In genomic region chr1:11013160-11013531, GRCh38 we compare ENCODE assay signal across 8 cellular contexts. TPM values are rescaled to one million over a fixed set of nuclear protein-coding genes. Genes with fewer than 3 reads are reported as not detected.
DNase-seq lines count a peak whose midpoint lies in the region; ATAC-seq, FAIRE-seq and TF ChIP-seq lines count a peak whose summit lies in the region.

No MANE protein-coding gene starts in this region.

- H3K9me3 ChIP-seq in A549 (no peaks in the 10 kb centered on the region), HAP-1 (no peaks in the 10 kb centered on the region), thymus (ENCODE audit: control insufficient read depth) (no peaks in the 10 kb centered on the region)

- H3K4me1 ChIP-seq in A549, result peaks cover 24% of the 10 kb centered on the region
- H3K4me1 ChIP-seq in HAP-1, result peaks cover 14% of the 10 kb centered on the region
- peaks cover 8% of the 10 kb centered on the region for H3K4me1 ChIP-seq in thymus (ENCODE audit: control insufficient read depth, insufficient read depth, low read length)

- no peaks in the 10 kb centered on the region for H3K27me3 Mint-ChIP-seq in activated naive CD8-positive, alpha-beta T cell treated with anti-CD3 and anti-CD28 coated beads, Interleukin-2, amount 50 U/mL, for 24 hours

- POLR2A ChIA-PET in A549 (lab: Yijun Ruan, JAX), result interaction anchor here (0.6 kb wide), 1 partner anchor 1097 kb away, joined by 6 read pairs; no protein-coding TSS in a partner anchor

- H3K36me3 Mint-ChIP-seq in activated naive CD8-positive, alpha-beta T cell treated with anti-CD3 and anti-CD28 coated beads, Interleukin-2, amount 50 U/mL, for 24 hours (ENCODE audit: low read depth), result peaks cover 37% of the 10 kb centered on the region

- TF ChIP-seq POLR2A in A549 (IDR thresholded peaks at IDR 0.05; ENCODE audit: low read length), result no peak

- 2% methylated on average over 8 of the region's 11 CpGs for WGBS in A549 (ENCODE audit: missing lambda C conversion rate)
- WGBS in thymus, result 5% methylated on average over 11 of the region's 11 CpGs

- no peaks in the 10 kb centered on the region for H3K9me3 Mint-ChIP-seq in activated naive CD8-positive, alpha-beta T cell treated with anti-CD3 and anti-CD28 coated beads, Interleukin-2, amount 50 U/mL, for 24 hours

- H3K27ac ChIP-seq in A549 (peak overlapping the region; percentile 94 to 99), thymus (ENCODE audit: low read depth) (no peak overlapping the region)

- CTCF ChIA-PET in A549 (lab: Yijun Ruan, JAX), result no interaction called here

- H3K36me3 ChIP-seq in HAP-1 (replicated peaks) (peaks cover 57% of the 10 kb centered on the region), thymus (ENCODE audit: control insufficient read depth, insufficient read depth) (peaks cover 27% of the 10 kb centered on the region)

- H3K4me1 Mint-ChIP-seq in activated naive CD8-positive, alpha-beta T cell treated with anti-CD3 and anti-CD28 coated beads, Interleukin-2, amount 50 U/mL, for 24 hours, result peaks cover 32% of the 10 kb centered on the region

- peak overlapping the region; percentile 83 for H3K4me3 ChIP-seq in A549
- peak overlapping the region; percentile 99 for H3K4me3 ChIP-seq in HAP-1
- H3K4me3 ChIP-seq in thymus (ENCODE audit: low read length), result peak overlapping the region; percentile 94

- TF ChIP-seq CTCF in A549 (IDR thresholded peaks at IDR 0.05), result no peak

- in situ Hi-C loops in HAP-1 (cut with MboI; ENCODE audit: low sequenced_read_pairs), result no loop called here

- TF ChIP-seq EP300 in A549 (IDR thresholded peaks at IDR 0.05), result no peak

- peak overlapping the region; percentile 91 for H3K4me3 Mint-ChIP-seq in activated naive CD8-positive, alpha-beta T cell treated with anti-CD3 and anti-CD28 coated beads, Interleukin-2, amount 50 U/mL, for 24 hours

- H3K27me3 ChIP-seq in HAP-1 (ENCODE audit: low read depth), result no peaks in the 10 kb centered on the region
- H3K27me3 ChIP-seq in thymus (ENCODE audit: control insufficient read depth, insufficient read depth), result no peaks in the 10 kb centered on the region

- DNase-seq in A549 (ENCODE audit: low read depth in 1 of 2, low spot score in 1 of 2) (peak in 1 of 2 experiments; percentile 33), HAP-1 (ENCODE audit: low spot score in 2 of 2) (peak in 1 of 2 experiments; percentile 37), left colon (peak in 1 of 2 donors; percentile 57), epidermal melanocyte (ENCODE audit: insufficient read length, low spot score) (no peak), NCI-H345 (lab: John Stamatoyannopoulos, UW) (no peak), NCI-H526 treated with DMSO at 0.1 percent for 48 hours (lab: John Stamatoyannopoulos, UW) (no peak)
- DNase-seq in activated naive CD8-positive, alpha-beta T cell treated with anti-CD3 and anti-CD28 coated beads, Interleukin-2, amount 50 U/mL, for 24 hours, result no peak

- FAIRE-seq in A549 (lab: Jason Lieb, UNC), result no peak

- peak overlapping the region; percentile 89 for H3K27ac Mint-ChIP-seq in activated naive CD8-positive, alpha-beta T cell treated with anti-CD3 and anti-CD28 coated beads, Interleukin-2, amount 50 U/mL, for 24 hours

- intact Hi-C loops in left colon (cut with DNase I, micrococcal nuclease), result no loop called here

- ATAC-seq in A549 (peak; percentile 32 to 57; a peak in 4 of 6 replicates), left colon (peak; percentile 71)
- peak; percentile 7 for ATAC-seq in activated naive CD8-positive, alpha-beta T cell treated with anti-CD3 and anti-CD28 coated beads, Interleukin-2, amount 50 U/mL, for 24 hours

- no peak for TF ChIP-seq RAD21 in A549 (conservative IDR thresholded peaks at IDR 0.05 in 1 of 2, IDR thresholded peaks at IDR 0.05 in 1 of 2)

- H3K4me2 ChIP-seq in A549, result peak overlapping the region; percentile 93

TF ChIP-seq in A549, 52 proteins besides CTCF, POLR2A, EP300 and RAD21:
- no peak for TF ChIP-seq HOXA7 (CRISPR knock-in tag; IDR thresholded peaks at IDR 0.05)
- TF ChIP-seq NR3C1 (IDR thresholded peaks at IDR 0.05), result no peak
- no peak for TF ChIP-seq CHD2 (IDR thresholded peaks at IDR 0.05; ENCODE audit: low read length, partially characterized antibody)
- TF ChIP-seq CBX2 (IDR thresholded peaks at IDR 0.05; ENCODE audit: borderline replicate concordance, low read depth), result no peak
- no peak for TF ChIP-seq BHLHE40 (IDR thresholded peaks at IDR 0.05; ENCODE audit: low read depth, low read length)
- TF ChIP-seq KDM5A (IDR thresholded peaks at IDR 0.05), result no peak
- no peak for TF ChIP-seq CHD4 (IDR thresholded peaks at IDR 0.05; ENCODE audit: borderline replicate concordance)
- TF ChIP-seq NFE2L2 (conservative IDR thresholded peaks at IDR 0.05; ENCODE audit: low read length), result no peak
- no peak for TF ChIP-seq HOXB13 (CRISPR knock-in tag; IDR thresholded peaks at IDR 0.05; ENCODE audit: low read depth)
- no peak for TF ChIP-seq RCOR1 (IDR thresholded peaks at IDR 0.05; ENCODE audit: low read depth, low read length)
- no peak for TF ChIP-seq NPAS2 (CRISPR knock-in tag; IDR thresholded peaks at IDR 0.05; ENCODE audit: borderline replicate concordance)
- no peak for TF ChIP-seq EHMT2 (IDR thresholded peaks at IDR 0.05; ENCODE audit: low read depth)
- no peak for TF ChIP-seq HEYL (CRISPR knock-in tag; IDR thresholded peaks at IDR 0.05)
- TF ChIP-seq ESRRA (IDR thresholded peaks at IDR 0.05; ENCODE audit: borderline replicate concordance, low read length), result no peak
- TF ChIP-seq ZSCAN20 (CRISPR knock-in tag; IDR thresholded peaks at IDR 0.05), result no peak
- TF ChIP-seq MAFK (IDR thresholded peaks at IDR 0.05; ENCODE audit: partially characterized antibody), result no peak

RNA-seq across cellular contexts. Expression of gene TARDBP, which starts 0.7 kb away (rescaled TPM):
- 219 and 299 TPM in 2 replicates for polyA plus RNA-seq in A549 (2011; rRNA removed)
- 162 and 197 TPM in 2 replicates for polyA plus RNA-seq in A549 (2012; cell fraction: cytosol; rRNA removed)
- polyA plus RNA-seq in A549 (2012; cell fraction: nucleus; rRNA removed), result 71.2 and 117 TPM in 2 replicates
- 245 to 264 TPM (median 264 TPM) in 3 replicates for polyA plus RNA-seq in A549 (2017; fragmentation: RNase III; extraction: RNeasy Plus Mini Kit Qiagen cat#74134 plus additional on column Dnase treatment)
- polyA minus RNA-seq in A549 (2011; rRNA and poly(A)+ RNA removed), result 83.7 and 84.1 TPM in 2 replicates
- total RNA-seq in left colon, result 100 to 1,000 TPM; 112 to 121 TPM
- 155 TPM for polyA plus RNA-seq in thymus

RNA-seq across cellular contexts. Expression of gene MASP2, which starts 33.9 kb away (rescaled TPM):
- polyA plus RNA-seq in A549 (2011; rRNA removed) (0.07 TPM in 1 of 2 replicates, not detected in the other), A549 (2017; fragmentation: RNase III; extraction: RNeasy Plus Mini Kit Qiagen cat#74134 plus additional on column Dnase treatment) (0.08 to 0.25 TPM (median 0.12 TPM) in 3 replicates), thymus (0.05 TPM)
- 0.19 and 0.21 TPM in 2 replicates for polyA plus RNA-seq in A549 (2012; cell fraction: cytosol; rRNA removed)
- 1.2 and 1.7 TPM in 2 replicates for polyA plus RNA-seq in A549 (2012; cell fraction: nucleus; rRNA removed)
- not detected in 2 replicates for polyA minus RNA-seq in A549 (2011; rRNA and poly(A)+ RNA removed)
- total RNA-seq in left colon, result not detected

RNA-seq across cellular contexts. Expression of gene SRM, which starts 46.7 kb away (rescaled TPM):
- polyA plus RNA-seq in A549 (2011; rRNA removed) (30.8 and 43.6 TPM in 2 replicates), A549 (2017; fragmentation: RNase III; extraction: RNeasy Plus Mini Kit Qiagen cat#74134 plus additional on column Dnase treatment) (87.8 to 97.5 TPM (median 89.7 TPM) in 3 replicates), thymus (62.9 TPM)
- 186 and 208 TPM in 2 replicates for polyA plus RNA-seq in A549 (2012; cell fraction: cytosol; rRNA removed)
- 93.0 and 140 TPM in 2 replicates for polyA plus RNA-seq in A549 (2012; cell fraction: nucleus; rRNA removed)
- polyA minus RNA-seq in A549 (2011; rRNA and poly(A)+ RNA removed), result 62.6 and 97.6 TPM in 2 replicates
- 10 to 100 TPM; 17.8 to 29.9 TPM for total RNA-seq in left colon

Comparison
In these comparisons a context has a peak if more than half of its experiments do, and no peak if none do; other contexts are left out.
1. ATAC-seq: peak in every context shown above with its lines; median percentile 71 in left colon; 44 in A549; 7 in activated naive CD8-positive, alpha-beta T cell treated with anti-CD3 and anti-CD28 coated beads, Interleukin-2, amount 50 U/mL, for 24 hours.